1 cellular context compared by ENCODE assay signal in the genomic region with DNA sequence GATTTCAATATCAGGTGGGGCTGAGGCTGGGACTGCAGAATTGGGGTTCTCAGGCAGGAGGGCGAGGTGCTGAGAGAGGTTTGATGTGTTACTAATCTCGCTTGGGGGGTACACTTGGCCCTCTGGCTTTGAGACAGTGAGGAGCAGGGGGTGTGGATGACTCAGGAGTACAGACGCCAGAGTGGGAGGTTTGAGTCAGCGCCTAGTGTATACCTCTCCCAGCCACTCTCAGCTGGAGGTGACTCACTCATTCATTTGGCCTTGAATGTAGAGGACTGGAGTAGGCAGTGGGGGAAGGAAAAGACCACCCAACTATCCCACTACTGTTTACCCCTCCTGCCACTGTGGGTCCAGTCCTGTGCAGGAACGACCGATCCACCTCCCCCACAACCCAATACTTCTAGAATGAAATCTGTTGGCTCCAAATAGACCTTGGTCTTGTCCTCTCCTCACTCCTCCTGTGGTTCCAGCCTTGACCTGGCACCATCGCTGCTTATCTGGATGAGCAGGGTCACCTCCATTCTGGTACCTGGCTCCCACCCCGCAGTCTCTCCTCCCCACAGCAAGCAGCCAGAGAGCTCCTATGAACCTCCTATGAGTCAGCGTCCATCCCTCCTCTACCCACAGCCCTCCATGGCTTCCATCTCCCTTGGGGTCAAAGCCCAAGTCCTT.
TF ChIP-seq lines count a peak whose summit lies in the region.

No MANE protein-coding gene starts in this region.

TF ChIP-seq in K562, 482 proteins besides CTCF, POLR2A, EP300 and RAD21 (continued from another document):
- TF ChIP-seq, protein P1, sequence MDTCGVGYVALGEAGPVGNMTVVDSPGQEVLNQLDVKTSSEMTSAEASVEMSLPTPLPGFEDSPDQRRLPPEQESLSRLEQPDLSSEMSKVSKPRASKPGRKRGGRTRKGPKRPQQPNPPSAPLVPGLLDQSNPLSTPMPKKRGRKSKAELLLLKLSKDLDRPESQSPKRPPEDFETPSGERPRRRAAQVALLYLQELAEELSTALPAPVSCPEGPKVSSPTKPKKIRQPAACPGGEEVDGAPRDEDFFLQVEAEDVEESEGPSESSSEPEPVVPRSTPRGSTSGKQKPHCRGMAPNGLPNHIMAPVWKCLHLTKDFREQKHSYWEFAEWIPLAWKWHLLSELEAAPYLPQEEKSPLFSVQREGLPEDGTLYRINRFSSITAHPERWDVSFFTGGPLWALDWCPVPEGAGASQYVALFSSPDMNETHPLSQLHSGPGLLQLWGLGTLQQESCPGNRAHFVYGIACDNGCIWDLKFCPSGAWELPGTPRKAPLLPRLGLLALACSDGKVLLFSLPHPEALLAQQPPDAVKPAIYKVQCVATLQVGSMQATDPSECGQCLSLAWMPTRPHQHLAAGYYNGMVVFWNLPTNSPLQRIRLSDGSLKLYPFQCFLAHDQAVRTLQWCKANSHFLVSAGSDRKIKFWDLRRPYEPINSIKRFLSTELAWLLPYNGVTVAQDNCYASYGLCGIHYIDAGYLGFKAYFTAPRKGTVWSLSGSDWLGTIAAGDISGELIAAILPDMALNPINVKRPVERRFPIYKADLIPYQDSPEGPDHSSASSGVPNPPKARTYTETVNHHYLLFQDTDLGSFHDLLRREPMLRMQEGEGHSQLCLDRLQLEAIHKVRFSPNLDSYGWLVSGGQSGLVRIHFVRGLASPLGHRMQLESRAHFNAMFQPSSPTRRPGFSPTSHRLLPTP (IDR thresholded peaks at IDR 0.05; ENCODE audit: borderline replicate concordance, extremely low read depth, insufficient read length): no peak
- peak; percentile 63; the same call in 1 of the 2 replicates for TF ChIP-seq ZEB2 (IDR thresholded peaks at IDR 0.05)
- TF ChIP-seq ZNF134 (CRISPR knock-in tag; conservative IDR thresholded peaks at IDR 0.05): no peak
- no peak for TF ChIP-seq NUFIP1 (IDR thresholded peaks at IDR 0.05; ENCODE audit: partially characterized antibody)
- no peak for TF ChIP-seq HDAC2 (IDR thresholded peaks at IDR 0.05)
